1 cellular context compared by ENCODE assay signal in the genomic region with DNA sequence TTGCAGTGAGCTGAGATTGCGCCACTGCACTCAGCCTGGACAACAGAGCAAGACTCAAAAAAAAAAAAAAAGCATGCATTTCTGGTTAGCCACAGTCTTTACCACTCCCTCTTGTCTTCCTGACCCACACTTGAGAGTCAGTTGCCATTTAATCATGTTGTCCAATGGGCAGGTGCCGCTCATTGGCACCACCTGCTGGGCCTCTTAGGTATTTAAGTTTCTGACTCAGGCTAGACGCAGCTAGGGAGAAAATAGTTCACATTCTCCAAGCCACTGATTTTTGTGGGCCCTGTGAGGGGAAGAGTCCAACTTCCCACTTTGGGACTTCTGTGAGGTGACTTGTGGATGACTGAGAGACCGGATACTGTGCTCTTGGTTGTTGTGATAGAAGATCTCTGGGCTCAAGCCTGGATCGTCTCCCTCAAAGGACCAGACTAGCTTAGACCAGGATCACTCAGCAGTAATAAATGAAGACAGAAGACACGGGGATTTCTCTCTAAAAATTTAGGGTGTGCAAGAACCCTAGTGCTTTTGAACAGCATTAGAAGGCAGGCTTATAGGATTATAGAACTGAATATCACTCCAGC.
TF ChIP-seq lines count a peak whose summit lies in the region.

No MANE protein-coding gene starts in this region.

TF ChIP-seq in GM23338, 12 proteins besides CTCF, POLR2A, EP300 and RAD21 (continued from another document):
- TF ChIP-seq, protein P1, sequence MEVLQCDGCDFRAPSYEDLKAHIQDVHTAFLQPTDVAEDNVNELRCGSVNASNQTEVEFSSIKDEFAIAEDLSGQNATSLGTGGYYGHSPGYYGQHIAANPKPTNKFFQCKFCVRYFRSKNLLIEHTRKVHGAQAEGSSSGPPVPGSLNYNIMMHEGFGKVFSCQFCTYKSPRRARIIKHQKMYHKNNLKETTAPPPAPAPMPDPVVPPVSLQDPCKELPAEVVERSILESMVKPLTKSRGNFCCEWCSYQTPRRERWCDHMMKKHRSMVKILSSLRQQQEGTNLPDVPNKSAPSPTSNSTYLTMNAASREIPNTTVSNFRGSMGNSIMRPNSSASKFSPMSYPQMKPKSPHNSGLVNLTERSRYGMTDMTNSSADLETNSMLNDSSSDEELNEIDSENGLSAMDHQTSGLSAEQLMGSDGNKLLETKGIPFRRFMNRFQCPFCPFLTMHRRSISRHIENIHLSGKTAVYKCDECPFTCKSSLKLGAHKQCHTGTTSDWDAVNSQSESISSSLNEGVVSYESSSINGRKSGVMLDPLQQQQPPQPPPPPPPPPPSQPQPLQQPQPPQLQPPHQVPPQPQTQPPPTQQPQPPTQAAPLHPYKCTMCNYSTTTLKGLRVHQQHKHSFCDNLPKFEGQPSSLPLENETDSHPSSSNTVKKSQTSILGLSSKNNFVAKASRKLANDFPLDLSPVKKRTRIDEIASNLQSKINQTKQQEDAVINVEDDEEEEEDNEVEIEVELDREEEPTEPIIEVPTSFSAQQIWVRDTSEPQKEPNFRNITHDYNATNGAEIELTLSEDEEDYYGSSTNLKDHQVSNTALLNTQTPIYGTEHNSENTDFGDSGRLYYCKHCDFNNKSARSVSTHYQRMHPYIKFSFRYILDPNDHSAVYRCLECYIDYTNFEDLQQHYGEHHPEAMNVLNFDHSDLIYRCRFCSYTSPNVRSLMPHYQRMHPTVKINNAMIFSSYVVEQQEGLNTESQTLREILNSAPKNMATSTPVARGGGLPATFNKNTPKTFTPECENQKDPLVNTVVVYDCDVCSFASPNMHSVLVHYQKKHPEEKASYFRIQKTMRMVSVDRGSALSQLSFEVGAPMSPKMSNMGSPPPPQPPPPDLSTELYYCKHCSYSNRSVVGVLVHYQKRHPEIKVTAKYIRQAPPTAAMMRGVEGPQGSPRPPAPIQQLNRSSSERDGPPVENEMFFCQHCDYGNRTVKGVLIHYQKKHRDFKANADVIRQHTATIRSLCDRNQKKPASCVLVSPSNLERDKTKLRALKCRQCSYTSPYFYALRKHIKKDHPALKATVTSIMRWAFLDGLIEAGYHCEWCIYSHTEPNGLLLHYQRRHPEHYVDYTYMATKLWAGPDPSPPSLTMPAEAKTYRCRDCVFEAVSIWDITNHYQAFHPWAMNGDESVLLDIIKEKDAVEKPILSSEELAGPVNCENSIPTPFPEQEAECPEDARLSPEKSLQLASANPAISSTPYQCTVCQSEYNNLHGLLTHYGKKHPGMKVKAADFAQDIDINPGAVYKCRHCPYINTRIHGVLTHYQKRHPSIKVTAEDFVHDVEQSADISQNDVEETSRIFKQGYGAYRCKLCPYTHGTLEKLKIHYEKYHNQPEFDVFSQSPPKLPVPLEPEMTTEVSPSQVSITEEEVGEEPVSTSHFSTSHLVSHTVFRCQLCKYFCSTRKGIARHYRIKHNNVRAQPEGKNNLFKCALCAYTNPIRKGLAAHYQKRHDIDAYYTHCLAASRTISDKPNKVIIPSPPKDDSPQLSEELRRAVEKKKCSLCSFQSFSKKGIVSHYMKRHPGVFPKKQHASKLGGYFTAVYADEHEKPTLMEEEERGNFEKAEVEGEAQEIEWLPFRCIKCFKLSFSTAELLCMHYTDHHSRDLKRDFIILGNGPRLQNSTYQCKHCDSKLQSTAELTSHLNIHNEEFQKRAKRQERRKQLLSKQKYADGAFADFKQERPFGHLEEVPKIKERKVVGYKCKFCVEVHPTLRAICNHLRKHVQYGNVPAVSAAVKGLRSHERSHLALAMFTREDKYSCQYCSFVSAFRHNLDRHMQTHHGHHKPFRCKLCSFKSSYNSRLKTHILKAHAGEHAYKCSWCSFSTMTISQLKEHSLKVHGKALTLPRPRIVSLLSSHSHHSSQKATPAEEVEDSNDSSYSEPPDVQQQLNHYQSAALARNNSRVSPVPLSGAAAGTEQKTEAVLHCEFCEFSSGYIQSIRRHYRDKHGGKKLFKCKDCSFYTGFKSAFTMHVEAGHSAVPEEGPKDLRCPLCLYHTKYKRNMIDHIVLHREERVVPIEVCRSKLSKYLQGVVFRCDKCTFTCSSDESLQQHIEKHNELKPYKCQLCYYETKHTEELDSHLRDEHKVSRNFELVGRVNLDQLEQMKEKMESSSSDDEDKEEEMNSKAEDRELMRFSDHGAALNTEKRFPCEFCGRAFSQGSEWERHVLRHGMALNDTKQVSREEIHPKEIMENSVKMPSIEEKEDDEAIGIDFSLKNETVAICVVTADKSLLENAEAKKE (CRISPR knock-in tag; IDR thresholded peaks at IDR 0.05) = no peak
- TF ChIP-seq JUNB (IDR thresholded peaks at IDR 0.05; ENCODE audit: unreplicated experiment) (no peak), ZNF331 (CRISPR knock-in tag; IDR thresholded peaks at IDR 0.05; ENCODE audit: low read depth) (no peak), STAT1 (IDR thresholded peaks at IDR 0.05; ENCODE audit: unreplicated experiment) (no peak), EZH2 (IDR thresholded peaks at IDR 0.05; ENCODE audit: low read depth, unreplicated experiment) (no peak), POLR2AphosphoS5 (IDR thresholded peaks at IDR 0.05; ENCODE audit: low read depth) (no peak), CREB1 (CRISPR knock-in tag; IDR thresholded peaks at IDR 0.05; ENCODE audit: low read depth) (no peak)
- TF ChIP-seq, protein P2, sequence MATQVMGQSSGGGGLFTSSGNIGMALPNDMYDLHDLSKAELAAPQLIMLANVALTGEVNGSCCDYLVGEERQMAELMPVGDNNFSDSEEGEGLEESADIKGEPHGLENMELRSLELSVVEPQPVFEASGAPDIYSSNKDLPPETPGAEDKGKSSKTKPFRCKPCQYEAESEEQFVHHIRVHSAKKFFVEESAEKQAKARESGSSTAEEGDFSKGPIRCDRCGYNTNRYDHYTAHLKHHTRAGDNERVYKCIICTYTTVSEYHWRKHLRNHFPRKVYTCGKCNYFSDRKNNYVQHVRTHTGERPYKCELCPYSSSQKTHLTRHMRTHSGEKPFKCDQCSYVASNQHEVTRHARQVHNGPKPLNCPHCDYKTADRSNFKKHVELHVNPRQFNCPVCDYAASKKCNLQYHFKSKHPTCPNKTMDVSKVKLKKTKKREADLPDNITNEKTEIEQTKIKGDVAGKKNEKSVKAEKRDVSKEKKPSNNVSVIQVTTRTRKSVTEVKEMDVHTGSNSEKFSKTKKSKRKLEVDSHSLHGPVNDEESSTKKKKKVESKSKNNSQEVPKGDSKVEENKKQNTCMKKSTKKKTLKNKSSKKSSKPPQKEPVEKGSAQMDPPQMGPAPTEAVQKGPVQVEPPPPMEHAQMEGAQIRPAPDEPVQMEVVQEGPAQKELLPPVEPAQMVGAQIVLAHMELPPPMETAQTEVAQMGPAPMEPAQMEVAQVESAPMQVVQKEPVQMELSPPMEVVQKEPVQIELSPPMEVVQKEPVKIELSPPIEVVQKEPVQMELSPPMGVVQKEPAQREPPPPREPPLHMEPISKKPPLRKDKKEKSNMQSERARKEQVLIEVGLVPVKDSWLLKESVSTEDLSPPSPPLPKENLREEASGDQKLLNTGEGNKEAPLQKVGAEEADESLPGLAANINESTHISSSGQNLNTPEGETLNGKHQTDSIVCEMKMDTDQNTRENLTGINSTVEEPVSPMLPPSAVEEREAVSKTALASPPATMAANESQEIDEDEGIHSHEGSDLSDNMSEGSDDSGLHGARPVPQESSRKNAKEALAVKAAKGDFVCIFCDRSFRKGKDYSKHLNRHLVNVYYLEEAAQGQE (IDR thresholded peaks at IDR 0.05; ENCODE audit: unreplicated experiment) = no peak
